Comparison of ENCODE assay signal across 2 cellular contexts in the genomic region with DNA sequence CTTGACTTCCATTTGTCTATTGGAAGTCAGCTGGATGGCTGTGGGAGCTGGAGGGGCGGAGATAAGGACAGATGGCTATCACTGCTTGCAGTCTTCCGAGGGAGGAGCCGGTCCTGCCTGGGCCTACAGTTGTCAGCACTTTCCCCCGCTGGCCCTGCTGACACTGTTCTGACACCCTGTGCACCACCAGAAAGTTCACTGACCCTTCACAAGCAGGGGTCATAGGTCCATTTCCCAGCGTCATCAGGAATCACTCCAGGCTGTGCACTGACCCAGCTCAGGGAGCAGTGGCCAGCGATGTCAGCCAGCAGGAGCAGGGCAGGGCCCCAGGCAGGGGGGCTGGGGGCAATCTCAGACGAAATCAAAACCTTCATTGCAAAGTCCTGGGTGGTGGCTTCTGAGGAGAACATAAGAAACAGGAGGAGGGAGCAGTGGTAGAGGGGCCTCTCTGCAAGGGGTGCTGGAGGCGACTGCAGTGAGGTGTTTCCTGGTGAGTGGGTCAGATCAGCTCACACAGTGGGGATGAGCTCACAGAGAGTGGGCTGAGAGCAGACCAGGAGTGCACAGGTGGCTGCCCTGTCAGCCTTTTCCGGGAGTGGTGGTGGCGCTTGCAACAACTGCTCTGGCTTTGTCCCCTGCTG.
TF ChIP-seq lines count a peak whose summit lies in the region.

No MANE protein-coding gene starts in this region.

TF ChIP-seq in K562, 482 proteins besides CTCF, POLR2A, EP300 and RAD21 (continued from another document and continues in another):
- TF ChIP-seq PURB (CRISPR knock-in tag; IDR thresholded peaks at IDR 0.05; ENCODE audit: low read depth) (no peak), E2F3 (CRISPR knock-in tag; IDR thresholded peaks at IDR 0.05) (no peak), NFRKB (IDR thresholded peaks at IDR 0.05; ENCODE audit: low read depth) (no peak), GTF2A2 (tag; IDR thresholded peaks at IDR 0.05) (no peak), TEAD4 (IDR thresholded peaks at IDR 0.05; ENCODE audit: low read length) (peak; percentile 66; the same call in 1 of the 2 replicates), TEAD4 (CRISPR knock-in tag; IDR thresholded peaks at IDR 0.05; ENCODE audit: borderline replicate concordance) (no peak), SRF (CRISPR knock-in tag; IDR thresholded peaks at IDR 0.05) (peak in 1 of 2 experiments; percentile 59; a peak in 1 of 4 replicates), TCF7L2 (IDR thresholded peaks at IDR 0.05; ENCODE audit: low read depth, low read length) (no peak), KDM1A (IDR thresholded peaks at IDR 0.05) (no peak), MTA1 (IDR thresholded peaks at IDR 0.05; ENCODE audit: borderline replicate concordance) (no peak), NFE2 (IDR thresholded peaks at IDR 0.05; ENCODE audit: low read depth) (peak; percentile 10; the same call in 1 of the 2 replicates), KHSRP (IDR thresholded peaks at IDR 0.05) (no peak), ZNF165 (CRISPR knock-in tag; IDR thresholded peaks at IDR 0.05; ENCODE audit: borderline replicate concordance) (no peak), KLF16 (IDR thresholded peaks at IDR 0.05) (no peak), THRAP3 (IDR thresholded peaks at IDR 0.05; ENCODE audit: borderline replicate concordance) (no peak), SMAD1 (IDR thresholded peaks at IDR 0.05; ENCODE audit: low read depth, low read length, partially characterized antibody) (no peak), HNRNPH1 (optimal IDR thresholded peaks at IDR 0.05; ENCODE audit: low read depth, low read length) (no peak), TCFL5 (CRISPR knock-in tag; conservative IDR thresholded peaks at IDR 0.05) (no peak), ERF (CRISPR knock-in tag; IDR thresholded peaks at IDR 0.05) (no peak)
- TF ChIP-seq, protein P1, sequence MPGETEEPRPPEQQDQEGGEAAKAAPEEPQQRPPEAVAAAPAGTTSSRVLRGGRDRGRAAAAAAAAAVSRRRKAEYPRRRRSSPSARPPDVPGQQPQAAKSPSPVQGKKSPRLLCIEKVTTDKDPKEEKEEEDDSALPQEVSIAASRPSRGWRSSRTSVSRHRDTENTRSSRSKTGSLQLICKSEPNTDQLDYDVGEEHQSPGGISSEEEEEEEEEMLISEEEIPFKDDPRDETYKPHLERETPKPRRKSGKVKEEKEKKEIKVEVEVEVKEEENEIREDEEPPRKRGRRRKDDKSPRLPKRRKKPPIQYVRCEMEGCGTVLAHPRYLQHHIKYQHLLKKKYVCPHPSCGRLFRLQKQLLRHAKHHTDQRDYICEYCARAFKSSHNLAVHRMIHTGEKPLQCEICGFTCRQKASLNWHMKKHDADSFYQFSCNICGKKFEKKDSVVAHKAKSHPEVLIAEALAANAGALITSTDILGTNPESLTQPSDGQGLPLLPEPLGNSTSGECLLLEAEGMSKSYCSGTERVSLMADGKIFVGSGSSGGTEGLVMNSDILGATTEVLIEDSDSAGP (CRISPR knock-in tag; IDR thresholded peaks at IDR 0.05), result no peak
- TF ChIP-seq, protein P2, sequence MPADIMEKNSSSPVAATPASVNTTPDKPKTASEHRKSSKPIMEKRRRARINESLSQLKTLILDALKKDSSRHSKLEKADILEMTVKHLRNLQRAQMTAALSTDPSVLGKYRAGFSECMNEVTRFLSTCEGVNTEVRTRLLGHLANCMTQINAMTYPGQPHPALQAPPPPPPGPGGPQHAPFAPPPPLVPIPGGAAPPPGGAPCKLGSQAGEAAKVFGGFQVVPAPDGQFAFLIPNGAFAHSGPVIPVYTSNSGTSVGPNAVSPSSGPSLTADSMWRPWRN (IDR thresholded peaks at IDR 0.05; ENCODE audit: low read depth), result no peak
- TF ChIP-seq, protein P3, sequence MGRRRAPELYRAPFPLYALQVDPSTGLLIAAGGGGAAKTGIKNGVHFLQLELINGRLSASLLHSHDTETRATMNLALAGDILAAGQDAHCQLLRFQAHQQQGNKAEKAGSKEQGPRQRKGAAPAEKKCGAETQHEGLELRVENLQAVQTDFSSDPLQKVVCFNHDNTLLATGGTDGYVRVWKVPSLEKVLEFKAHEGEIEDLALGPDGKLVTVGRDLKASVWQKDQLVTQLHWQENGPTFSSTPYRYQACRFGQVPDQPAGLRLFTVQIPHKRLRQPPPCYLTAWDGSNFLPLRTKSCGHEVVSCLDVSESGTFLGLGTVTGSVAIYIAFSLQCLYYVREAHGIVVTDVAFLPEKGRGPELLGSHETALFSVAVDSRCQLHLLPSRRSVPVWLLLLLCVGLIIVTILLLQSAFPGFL (CRISPR knock-in tag; IDR thresholded peaks at IDR 0.05), result no peak
- TF ChIP-seq, protein P4, sequence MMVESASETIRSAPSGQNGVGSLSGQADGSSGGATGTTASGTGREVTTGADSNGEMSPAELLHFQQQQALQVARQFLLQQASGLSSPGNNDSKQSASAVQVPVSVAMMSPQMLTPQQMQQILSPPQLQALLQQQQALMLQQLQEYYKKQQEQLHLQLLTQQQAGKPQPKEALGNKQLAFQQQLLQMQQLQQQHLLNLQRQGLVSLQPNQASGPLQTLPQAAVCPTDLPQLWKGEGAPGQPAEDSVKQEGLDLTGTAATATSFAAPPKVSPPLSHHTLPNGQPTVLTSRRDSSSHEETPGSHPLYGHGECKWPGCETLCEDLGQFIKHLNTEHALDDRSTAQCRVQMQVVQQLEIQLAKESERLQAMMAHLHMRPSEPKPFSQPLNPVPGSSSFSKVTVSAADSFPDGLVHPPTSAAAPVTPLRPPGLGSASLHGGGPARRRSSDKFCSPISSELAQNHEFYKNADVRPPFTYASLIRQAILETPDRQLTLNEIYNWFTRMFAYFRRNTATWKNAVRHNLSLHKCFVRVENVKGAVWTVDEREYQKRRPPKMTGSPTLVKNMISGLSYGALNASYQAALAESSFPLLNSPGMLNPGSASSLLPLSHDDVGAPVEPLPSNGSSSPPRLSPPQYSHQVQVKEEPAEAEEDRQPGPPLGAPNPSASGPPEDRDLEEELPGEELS (CRISPR knock-in tag; IDR thresholded peaks at IDR 0.05; ENCODE audit: borderline replicate concordance), result no peak
- TF ChIP-seq, protein P5, sequence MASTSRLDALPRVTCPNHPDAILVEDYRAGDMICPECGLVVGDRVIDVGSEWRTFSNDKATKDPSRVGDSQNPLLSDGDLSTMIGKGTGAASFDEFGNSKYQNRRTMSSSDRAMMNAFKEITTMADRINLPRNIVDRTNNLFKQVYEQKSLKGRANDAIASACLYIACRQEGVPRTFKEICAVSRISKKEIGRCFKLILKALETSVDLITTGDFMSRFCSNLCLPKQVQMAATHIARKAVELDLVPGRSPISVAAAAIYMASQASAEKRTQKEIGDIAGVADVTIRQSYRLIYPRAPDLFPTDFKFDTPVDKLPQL (IDR thresholded peaks at IDR 0.05; ENCODE audit: extremely low read depth, insufficient read length), result no peak
- TF ChIP-seq, protein P6, sequence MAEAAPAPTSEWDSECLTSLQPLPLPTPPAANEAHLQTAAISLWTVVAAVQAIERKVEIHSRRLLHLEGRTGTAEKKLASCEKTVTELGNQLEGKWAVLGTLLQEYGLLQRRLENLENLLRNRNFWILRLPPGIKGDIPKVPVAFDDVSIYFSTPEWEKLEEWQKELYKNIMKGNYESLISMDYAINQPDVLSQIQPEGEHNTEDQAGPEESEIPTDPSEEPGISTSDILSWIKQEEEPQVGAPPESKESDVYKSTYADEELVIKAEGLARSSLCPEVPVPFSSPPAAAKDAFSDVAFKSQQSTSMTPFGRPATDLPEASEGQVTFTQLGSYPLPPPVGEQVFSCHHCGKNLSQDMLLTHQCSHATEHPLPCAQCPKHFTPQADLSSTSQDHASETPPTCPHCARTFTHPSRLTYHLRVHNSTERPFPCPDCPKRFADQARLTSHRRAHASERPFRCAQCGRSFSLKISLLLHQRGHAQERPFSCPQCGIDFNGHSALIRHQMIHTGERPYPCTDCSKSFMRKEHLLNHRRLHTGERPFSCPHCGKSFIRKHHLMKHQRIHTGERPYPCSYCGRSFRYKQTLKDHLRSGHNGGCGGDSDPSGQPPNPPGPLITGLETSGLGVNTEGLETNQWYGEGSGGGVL (CRISPR knock-in tag; IDR thresholded peaks at IDR 0.05), result no peak

TF ChIP-seq in HepG2, 621 proteins besides CTCF, POLR2A, EP300 and RAD21 (continued from another document and continues in another):
- TF ChIP-seq, protein P7, sequence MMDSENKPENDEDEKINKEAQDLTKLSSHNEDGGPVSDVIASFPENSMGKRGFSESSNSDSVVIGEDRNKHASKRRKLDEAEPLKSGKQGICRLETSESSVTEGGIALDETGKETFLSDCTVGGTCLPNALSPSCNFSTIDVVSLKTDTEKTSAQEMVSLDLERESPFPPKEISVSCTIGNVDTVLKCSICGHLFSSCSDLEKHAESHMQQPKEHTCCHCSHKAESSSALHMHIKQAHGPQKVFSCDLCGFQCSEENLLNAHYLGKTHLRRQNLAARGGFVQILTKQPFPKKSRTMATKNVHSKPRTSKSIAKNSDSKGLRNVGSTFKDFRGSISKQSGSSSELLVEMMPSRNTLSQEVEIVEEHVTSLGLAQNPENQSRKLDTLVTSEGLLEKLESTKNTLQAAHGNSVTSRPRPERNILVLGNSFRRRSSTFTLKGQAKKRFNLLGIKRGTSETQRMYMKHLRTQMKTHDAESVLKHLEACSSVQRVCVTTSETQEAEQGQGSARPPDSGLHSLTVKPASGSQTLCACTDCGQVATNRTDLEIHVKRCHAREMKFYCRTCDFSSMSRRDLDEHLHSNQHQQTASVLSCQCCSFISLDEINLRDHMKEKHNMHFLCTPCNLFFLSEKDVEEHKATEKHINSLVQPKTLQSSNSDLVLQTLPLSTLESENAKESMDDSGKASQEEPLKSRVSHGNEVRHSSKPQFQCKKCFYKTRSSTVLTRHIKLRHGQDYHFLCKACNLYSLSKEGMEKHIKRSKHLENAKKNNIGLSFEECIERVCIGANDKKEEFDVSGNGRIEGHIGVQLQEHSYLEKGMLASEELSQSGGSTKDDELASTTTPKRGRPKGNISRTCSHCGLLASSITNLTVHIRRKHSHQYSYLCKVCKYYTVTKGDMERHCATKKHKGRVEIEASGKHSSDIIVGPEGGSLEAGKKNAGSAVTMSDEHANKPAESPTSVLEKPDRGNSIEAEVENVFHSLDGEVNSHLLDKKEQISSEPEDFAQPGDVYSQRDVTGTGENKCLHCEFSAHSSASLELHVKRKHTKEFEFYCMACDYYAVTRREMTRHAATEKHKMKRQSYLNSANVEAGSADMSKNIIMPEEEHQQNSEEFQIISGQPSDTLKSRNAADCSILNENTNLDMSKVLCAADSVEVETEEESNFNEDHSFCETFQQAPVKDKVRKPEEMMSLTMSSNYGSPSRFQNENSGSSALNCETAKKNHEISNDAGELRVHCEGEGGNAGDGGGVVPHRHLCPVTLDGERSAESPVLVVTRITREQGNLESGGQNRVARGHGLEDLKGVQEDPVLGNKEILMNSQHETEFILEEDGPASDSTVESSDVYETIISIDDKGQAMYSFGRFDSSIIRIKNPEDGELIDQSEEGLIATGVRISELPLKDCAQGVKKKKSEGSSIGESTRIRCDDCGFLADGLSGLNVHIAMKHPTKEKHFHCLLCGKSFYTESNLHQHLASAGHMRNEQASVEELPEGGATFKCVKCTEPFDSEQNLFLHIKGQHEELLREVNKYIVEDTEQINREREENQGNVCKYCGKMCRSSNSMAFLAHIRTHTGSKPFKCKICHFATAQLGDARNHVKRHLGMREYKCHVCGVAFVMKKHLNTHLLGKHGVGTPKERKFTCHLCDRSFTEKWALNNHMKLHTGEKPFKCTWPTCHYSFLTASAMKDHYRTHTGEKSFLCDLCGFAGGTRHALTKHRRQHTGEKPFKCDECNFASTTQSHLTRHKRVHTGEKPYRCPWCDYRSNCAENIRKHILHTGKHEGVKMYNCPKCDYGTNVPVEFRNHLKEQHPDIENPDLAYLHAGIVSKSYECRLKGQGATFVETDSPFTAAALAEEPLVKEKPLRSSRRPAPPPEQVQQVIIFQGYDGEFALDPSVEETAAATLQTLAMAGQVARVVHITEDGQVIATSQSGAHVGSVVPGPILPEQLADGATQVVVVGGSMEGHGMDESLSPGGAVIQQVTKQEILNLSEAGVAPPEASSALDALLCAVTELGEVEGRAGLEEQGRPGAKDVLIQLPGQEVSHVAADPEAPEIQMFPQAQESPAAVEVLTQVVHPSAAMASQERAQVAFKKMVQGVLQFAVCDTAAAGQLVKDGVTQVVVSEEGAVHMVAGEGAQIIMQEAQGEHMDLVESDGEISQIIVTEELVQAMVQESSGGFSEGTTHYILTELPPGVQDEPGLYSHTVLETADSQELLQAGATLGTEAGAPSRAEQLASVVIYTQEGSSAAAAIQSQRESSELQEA (CRISPR knock-in tag; IDR thresholded peaks at IDR 0.05; ENCODE audit: not compliant biosample characterization), result no peak
- TF ChIP-seq, protein P8, sequence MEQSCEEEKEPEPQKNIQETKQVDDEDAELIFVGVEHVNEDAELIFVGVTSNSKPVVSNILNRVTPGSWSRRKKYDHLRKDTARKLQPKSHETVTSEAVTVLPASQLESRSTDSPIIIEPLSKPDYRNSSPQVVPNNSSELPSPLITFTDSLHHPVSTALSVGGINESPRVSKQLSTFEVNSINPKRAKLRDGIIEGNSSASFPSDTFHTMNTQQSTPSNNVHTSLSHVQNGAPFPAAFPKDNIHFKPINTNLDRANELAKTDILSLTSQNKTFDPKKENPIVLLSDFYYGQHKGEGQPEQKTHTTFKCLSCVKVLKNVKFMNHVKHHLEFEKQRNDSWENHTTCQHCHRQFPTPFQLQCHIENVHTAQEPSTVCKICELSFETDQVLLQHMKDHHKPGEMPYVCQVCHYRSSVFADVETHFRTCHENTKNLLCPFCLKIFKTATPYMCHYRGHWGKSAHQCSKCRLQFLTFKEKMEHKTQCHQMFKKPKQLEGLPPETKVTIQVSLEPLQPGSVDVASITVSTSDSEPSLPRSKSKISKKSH (CRISPR knock-in tag; IDR thresholded peaks at IDR 0.05; ENCODE audit: borderline replicate concordance), result peak; percentile 53; the same call in 1 of the 2 replicates
- TF ChIP-seq, protein P9, sequence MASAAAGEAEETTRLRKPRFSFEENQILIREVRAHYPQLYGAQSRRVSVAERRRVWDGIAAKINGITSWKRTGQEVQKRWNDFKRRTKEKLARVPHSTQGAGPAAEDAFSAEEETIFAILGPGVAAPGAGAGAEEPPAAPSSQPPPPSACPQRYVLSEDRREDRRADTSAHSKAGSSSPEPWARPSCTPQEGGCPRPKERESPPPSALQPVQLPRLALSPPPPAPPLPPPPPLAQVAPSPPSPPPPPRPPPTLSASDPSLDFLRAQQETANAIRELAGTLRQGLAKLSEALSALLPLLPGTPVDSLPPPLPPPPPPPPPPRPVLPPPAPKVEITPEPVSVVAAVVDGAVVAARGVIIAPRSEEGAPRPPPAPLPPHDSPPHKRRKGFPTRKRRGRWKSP (CRISPR knock-in tag; IDR thresholded peaks at IDR 0.05), result no peak
- TF ChIP-seq, protein P10, sequence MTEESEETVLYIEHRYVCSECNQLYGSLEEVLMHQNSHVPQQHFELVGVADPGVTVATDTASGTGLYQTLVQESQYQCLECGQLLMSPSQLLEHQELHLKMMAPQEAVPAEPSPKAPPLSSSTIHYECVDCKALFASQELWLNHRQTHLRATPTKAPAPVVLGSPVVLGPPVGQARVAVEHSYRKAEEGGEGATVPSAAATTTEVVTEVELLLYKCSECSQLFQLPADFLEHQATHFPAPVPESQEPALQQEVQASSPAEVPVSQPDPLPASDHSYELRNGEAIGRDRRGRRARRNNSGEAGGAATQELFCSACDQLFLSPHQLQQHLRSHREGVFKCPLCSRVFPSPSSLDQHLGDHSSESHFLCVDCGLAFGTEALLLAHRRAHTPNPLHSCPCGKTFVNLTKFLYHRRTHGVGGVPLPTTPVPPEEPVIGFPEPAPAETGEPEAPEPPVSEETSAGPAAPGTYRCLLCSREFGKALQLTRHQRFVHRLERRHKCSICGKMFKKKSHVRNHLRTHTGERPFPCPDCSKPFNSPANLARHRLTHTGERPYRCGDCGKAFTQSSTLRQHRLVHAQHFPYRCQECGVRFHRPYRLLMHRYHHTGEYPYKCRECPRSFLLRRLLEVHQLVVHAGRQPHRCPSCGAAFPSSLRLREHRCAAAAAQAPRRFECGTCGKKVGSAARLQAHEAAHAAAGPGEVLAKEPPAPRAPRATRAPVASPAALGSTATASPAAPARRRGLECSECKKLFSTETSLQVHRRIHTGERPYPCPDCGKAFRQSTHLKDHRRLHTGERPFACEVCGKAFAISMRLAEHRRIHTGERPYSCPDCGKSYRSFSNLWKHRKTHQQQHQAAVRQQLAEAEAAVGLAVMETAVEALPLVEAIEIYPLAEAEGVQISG (CRISPR knock-in tag; IDR thresholded peaks at IDR 0.05), result peak; percentile 40
- TF ChIP-seq ZNF674 (CRISPR knock-in tag; IDR thresholded peaks at IDR 0.05; ENCODE audit: low read depth) (no peak), GTF2F1 (IDR thresholded peaks at IDR 0.05; ENCODE audit: low read length) (no peak)
